In genomic region chr1:220144051-220144450, GRCh38 we compare ENCODE assay signal across 15 cellular contexts. TPM values are rescaled to one million over a fixed set of nuclear protein-coding genes. Genes with fewer than 3 reads are reported as not detected.
A peak's percentile ranks its signal among the peaks of the same experiment; 100 is the strongest.
DNase-seq lines count a peak whose midpoint lies in the region; ATAC-seq, FAIRE-seq and TF ChIP-seq lines count a peak whose summit lies in the region.
"Had no signal": no experiment of that assay in that cellular context is flagged by ENCODE, and none has a peak within 500 bp of the region (broad histone marks: within the 10 kb centered on the region; RNA-seq: fewer than 3 reads in every experiment).

No MANE protein-coding gene starts in this region.

- no peak for ATAC-seq in activated T-cell treated with anti-CD3 and anti-CD28 coated beads, Interleukin-2, amount 50 U/mL, for 72 hours (replicated peaks in 1 of 2)
- no peak for ATAC-seq in activated T-cell treated with anti-CD3 and anti-CD28 coated beads, Interleukin-2, amount 50 U/mL, for 4 hours
- ATAC-seq in naive thymus-derived CD8-positive, alpha-beta T cell, result no peak
- ATAC-seq in GM21381 (IDR thresholded peaks at IDR 0.05; ENCODE audit: unreplicated experiment), result no peak
- ATAC-seq in stimulated activated effector memory CD8-positive, alpha-beta T cell treated with anti-CD3 and anti-CD28 coated beads, Interleukin-12 subunit alpha, Interleukin-12 subunit beta, amount 100 ng/mL, for 72 hours, result no peak
- ATAC-seq: HCT116 had no signal

- peak; percentile 21 for FAIRE-seq in D721Med (lab: Jason Lieb, UNC)
- FAIRE-seq: A204.1, H54 had no signal

- peaks cover 10% of the 10 kb centered on the region for H3K4me1 Mint-ChIP-seq in activated T-cell treated with anti-CD3 and anti-CD28 coated beads, Interleukin-2, amount 50 U/mL, for 72 hours (ENCODE audit: low read depth)
- H3K4me1 Mint-ChIP-seq in activated T-cell treated with anti-CD3 and anti-CD28 coated beads, Interleukin-2, amount 50 U/mL, for 4 hours (ENCODE audit: low read depth), result no peaks in the 10 kb centered on the region
- no peaks in the 10 kb centered on the region for H3K4me1 Mint-ChIP-seq in naive thymus-derived CD8-positive, alpha-beta T cell
- no peaks in the 10 kb centered on the region for H3K4me1 Mint-ChIP-seq in stimulated activated effector memory CD8-positive, alpha-beta T cell treated with anti-CD3 and anti-CD28 coated beads, Interleukin-12 subunit alpha, Interleukin-12 subunit beta, amount 100 ng/mL, for 72 hours
- H3K4me1 Mint-ChIP-seq: B cell; CD8-positive, alpha-beta memory T cell had no signal

- no peak overlapping the region for H3K4me3 Mint-ChIP-seq in activated T-cell treated with anti-CD3 and anti-CD28 coated beads, Interleukin-2, amount 50 U/mL, for 72 hours
- no peak overlapping the region for H3K4me3 Mint-ChIP-seq in activated T-cell treated with anti-CD3 and anti-CD28 coated beads, Interleukin-2, amount 50 U/mL, for 4 hours
- no peak overlapping the region for H3K4me3 Mint-ChIP-seq in naive thymus-derived CD8-positive, alpha-beta T cell
- no peak overlapping the region for H3K4me3 Mint-ChIP-seq in stimulated activated effector memory CD8-positive, alpha-beta T cell treated with anti-CD3 and anti-CD28 coated beads, Interleukin-12 subunit alpha, Interleukin-12 subunit beta, amount 100 ng/mL, for 72 hours
- H3K4me3 Mint-ChIP-seq: B cell; CD8-positive, alpha-beta memory T cell had no signal

- no peaks in the 10 kb centered on the region for H3K27me3 Mint-ChIP-seq in activated T-cell treated with anti-CD3 and anti-CD28 coated beads, Interleukin-2, amount 50 U/mL, for 72 hours (ENCODE audit: low read depth)
- H3K27me3 Mint-ChIP-seq in activated T-cell treated with anti-CD3 and anti-CD28 coated beads, Interleukin-2, amount 50 U/mL, for 4 hours (ENCODE audit: low read depth), result no peaks in the 10 kb centered on the region
- H3K27me3 Mint-ChIP-seq in naive thymus-derived CD8-positive, alpha-beta T cell, result no peaks in the 10 kb centered on the region
- H3K27me3 Mint-ChIP-seq: B cell had no signal

- H3K9me3 Mint-ChIP-seq in activated T-cell treated with anti-CD3 and anti-CD28 coated beads, Interleukin-2, amount 50 U/mL, for 72 hours, result no peaks in the 10 kb centered on the region
- no peaks in the 10 kb centered on the region for H3K9me3 Mint-ChIP-seq in activated T-cell treated with anti-CD3 and anti-CD28 coated beads, Interleukin-2, amount 50 U/mL, for 4 hours
- no peaks in the 10 kb centered on the region for H3K9me3 Mint-ChIP-seq in naive thymus-derived CD8-positive, alpha-beta T cell
- H3K9me3 Mint-ChIP-seq in stimulated activated effector memory CD8-positive, alpha-beta T cell treated with anti-CD3 and anti-CD28 coated beads, Interleukin-12 subunit alpha, Interleukin-12 subunit beta, amount 100 ng/mL, for 72 hours, result no peaks in the 10 kb centered on the region
- H3K9me3 Mint-ChIP-seq: CD8-positive, alpha-beta memory T cell had no signal

- no peak for DNase-seq in activated T-cell treated with anti-CD3 and anti-CD28 coated beads, Interleukin-2, amount 50 U/mL, for 72 hours
- no peak for DNase-seq in activated T-cell treated with anti-CD3 and anti-CD28 coated beads, Interleukin-2, amount 50 U/mL, for 4 hours
- DNase-seq in D721Med (ENCODE audit: insufficient read length, low spot score) (no peak), cerebellar cortex (ENCODE audit: low spot score) (peak; percentile 53)
- DNase-seq in naive thymus-derived CD8-positive, alpha-beta T cell, result no peak
- no peak for DNase-seq in stimulated activated effector memory CD8-positive, alpha-beta T cell treated with anti-CD3 and anti-CD28 coated beads, Interleukin-12 subunit alpha, Interleukin-12 subunit beta, amount 100 ng/mL, for 72 hours (ENCODE audit: low spot score in 2 of 2)
- DNase-seq: Caco-2; CD8-positive, alpha-beta memory T cell; DMS53; GM23248 had no signal

- TF ChIP-seq CTCF in D721Med (IDR thresholded peaks at IDR 0.05; ENCODE audit: insufficient read depth, missing control alignments), result no peak

- H3K36me3 Mint-ChIP-seq in activated T-cell treated with anti-CD3 and anti-CD28 coated beads, Interleukin-2, amount 50 U/mL, for 72 hours (ENCODE audit: insufficient read depth in 2 of 2), result peaks cover 4 to 28% of the 10 kb centered on the region in 2 donors
- H3K36me3 Mint-ChIP-seq in activated T-cell treated with anti-CD3 and anti-CD28 coated beads, Interleukin-2, amount 50 U/mL, for 4 hours (ENCODE audit: insufficient read depth), result peaks cover 40% of the 10 kb centered on the region
- peaks cover 16 to 79% (median 34%) of the 10 kb centered on the region in 3 donors for H3K36me3 Mint-ChIP-seq in naive thymus-derived CD8-positive, alpha-beta T cell
- peaks cover 95% of the 10 kb centered on the region for H3K36me3 Mint-ChIP-seq in stimulated activated effector memory CD8-positive, alpha-beta T cell treated with anti-CD3 and anti-CD28 coated beads, Interleukin-12 subunit alpha, Interleukin-12 subunit beta, amount 100 ng/mL, for 72 hours

- POLR2A ChIA-PET in naive thymus-derived CD8-positive, alpha-beta T cell (lab: Charles Lee), result no interaction called here

- H3K27ac Mint-ChIP-seq in activated T-cell treated with anti-CD3 and anti-CD28 coated beads, Interleukin-2, amount 50 U/mL, for 72 hours, result peak overlapping the region; percentile 57
- H3K27ac Mint-ChIP-seq in naive thymus-derived CD8-positive, alpha-beta T cell, result peak overlapping the region in 6 of 10 donors; percentile 19 to 89 (median 56)
- H3K27ac Mint-ChIP-seq in stimulated activated effector memory CD8-positive, alpha-beta T cell treated with anti-CD3 and anti-CD28 coated beads, Interleukin-12 subunit alpha, Interleukin-12 subunit beta, amount 100 ng/mL, for 72 hours, result no peak overlapping the region
- H3K27ac Mint-ChIP-seq: B cell had no signal

RNA-seq across cellular contexts. Expression of gene IARS2, which starts 50.1 kb away (rescaled TPM):
- total RNA-seq in activated T-cell treated with anti-CD3 and anti-CD28 coated beads, Interleukin-2, amount 50 U/mL, for 72 hours, result 10 to 100 TPM; 49.5 to 52.1 TPM
- 10 to 100 TPM; 60.6 to 65.7 (median 63.0) TPM for total RNA-seq in activated T-cell treated with anti-CD3 and anti-CD28 coated beads, Interleukin-2, amount 50 U/mL, for 4 hours
- 10 to 100 TPM; 44.5 to 46.0 TPM for total RNA-seq in naive thymus-derived CD8-positive, alpha-beta T cell
- polyA plus RNA-seq in naive thymus-derived CD8-positive, alpha-beta T cell, result 10 to 100 TPM; 51.7 to 70.3 (median 58.4) TPM

RNA-seq across cellular contexts. Expression of gene BPNT1, which starts 54.5 kb away (rescaled TPM):
- total RNA-seq in activated T-cell treated with anti-CD3 and anti-CD28 coated beads, Interleukin-2, amount 50 U/mL, for 72 hours, result 10 to 100 TPM; 28.7 to 34.2 TPM
- 10 to 100 TPM; 25.5 to 29.4 (median 28.2) TPM for total RNA-seq in activated T-cell treated with anti-CD3 and anti-CD28 coated beads, Interleukin-2, amount 50 U/mL, for 4 hours
- 10 to 100 TPM; 16.0 to 19.5 TPM for total RNA-seq in naive thymus-derived CD8-positive, alpha-beta T cell
- 10 to 100 TPM; 15.0 to 18.4 (median 16.0) TPM for polyA plus RNA-seq in naive thymus-derived CD8-positive, alpha-beta T cell
